Comparison of ENCODE assay signal across 10 cellular contexts in the genomic region with DNA sequence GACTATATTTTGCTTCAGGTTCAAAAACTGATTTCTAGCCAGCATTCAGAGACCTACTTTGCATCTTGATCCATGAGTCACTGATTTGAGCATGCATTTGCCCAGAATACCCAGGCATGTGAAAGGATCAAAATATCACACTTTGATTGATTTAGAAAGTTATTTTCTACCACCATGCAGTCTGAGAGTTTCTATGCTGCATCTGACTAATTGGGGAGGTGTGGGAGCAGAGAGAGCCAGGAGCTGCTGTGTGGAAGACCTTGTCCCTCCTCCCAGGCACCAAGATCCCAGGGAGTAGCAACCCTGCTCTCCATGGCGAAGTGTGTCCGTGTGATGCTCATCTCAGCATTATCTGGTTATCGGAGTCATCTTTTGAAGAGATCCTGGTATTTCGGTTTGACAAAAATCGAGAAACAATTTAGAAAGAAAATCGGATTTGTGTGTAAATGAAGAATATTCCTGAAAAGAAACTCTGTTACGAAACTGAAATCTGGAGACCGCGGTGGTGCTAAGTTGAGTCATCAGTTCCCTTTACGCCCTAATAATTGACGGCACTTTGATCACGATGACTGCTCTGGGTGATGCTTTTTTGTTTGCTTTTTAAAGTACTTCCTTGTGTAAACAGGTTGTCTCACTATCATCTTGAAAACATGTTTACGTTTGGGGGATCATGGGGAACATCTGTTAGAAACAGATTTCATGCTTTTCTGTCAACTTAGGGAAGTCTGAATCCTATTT.
A peak's percentile ranks its signal among the peaks of the same experiment; 100 is the strongest.
DNase-seq lines count a peak whose midpoint lies in the region; ATAC-seq, FAIRE-seq and TF ChIP-seq lines count a peak whose summit lies in the region.
"Had no signal": no experiment of that assay in that cellular context is flagged by ENCODE, and none has a peak within 500 bp of the region (broad histone marks: within the 10 kb centered on the region; RNA-seq: fewer than 3 reads in every experiment).

No MANE protein-coding gene starts in this region.

- H3K9ac ChIP-seq in neural progenitor cell: no peak overlapping the region

- no peaks in the 10 kb centered on the region for H4K20me1 ChIP-seq in neural progenitor cell (ENCODE audit: low read depth)

- H3K27me3 ChIP-seq in neural progenitor cell: no peaks in the 10 kb centered on the region
- no peaks in the 10 kb centered on the region for H3K27me3 ChIP-seq in heart left ventricle
- H3K27me3 ChIP-seq: right lobe of liver had no signal

- peaks cover 16% of the 10 kb centered on the region for H3K4me1 Mint-ChIP-seq in neural progenitor cell

- WGBS in heart left ventricle, 4 donors: 88 to 93% (median 92%) methylated on average over 13 of the region's 13 CpGs

- no peak for FAIRE-seq in urothelium cell line (lab: Jason Lieb, UNC)

- H3K27ac ChIP-seq in neural progenitor cell: no peak overlapping the region
- no peak overlapping the region for H3K27ac ChIP-seq in heart left ventricle
- H3K27ac ChIP-seq: HL-60, right lobe of liver had no signal

- no peak overlapping the region for H3K4me3 ChIP-seq in neural progenitor cell
- peak overlapping the region in 1 of 12 donors; percentile 16 for H3K4me3 ChIP-seq in heart left ventricle
- H3K4me3 ChIP-seq: right lobe of liver had no signal

- TF ChIP-seq POLR2A in heart left ventricle (IDR thresholded peaks at IDR 0.05): no peak

- no peaks in the 10 kb centered on the region for H3F3A ChIP-seq in neural progenitor cell (ENCODE audit: low read depth)

- H3K9me3 ChIP-seq in neural progenitor cell (ENCODE audit: low read depth) (no peaks in the 10 kb centered on the region), heart left ventricle (peaks cover 0 to 6% (median 0%) of the 10 kb centered on the region in 12 donors)
- H3K9me3 ChIP-seq: right lobe of liver had no signal

- no peaks in the 10 kb centered on the region for H3K9me3 Mint-ChIP-seq in activated naive CD4-positive, alpha-beta T cell treated with anti-CD3 and anti-CD28 coated beads, Interleukin-2, amount 50 U/mL, for 72 hours
- peaks cover 10% of the 10 kb centered on the region for H3K9me3 Mint-ChIP-seq in neural progenitor cell

- H3K4me1 ChIP-seq in neural progenitor cell (peaks cover 11% of the 10 kb centered on the region), heart left ventricle (peaks cover 0 to 52% (median 4%) of the 10 kb centered on the region in 12 donors)

- ATAC-seq in GM19452 (IDR thresholded peaks at IDR 0.05; ENCODE audit: unreplicated experiment): peak; percentile 71
- ATAC-seq in HG03439 (IDR thresholded peaks at IDR 0.05; ENCODE audit: unreplicated experiment): peak; percentile 58
- peak; percentile 76 to 80 for ATAC-seq in activated naive CD4-positive, alpha-beta T cell treated with anti-CD3 and anti-CD28 coated beads, Interleukin-2, amount 50 U/mL, for 72 hours
- ATAC-seq in heart left ventricle: no peak

- H2AFZ ChIP-seq in neural progenitor cell (replicated peaks): no peak overlapping the region

- peak overlapping the region; percentile 82 to 96 for H3K27ac Mint-ChIP-seq in activated naive CD4-positive, alpha-beta T cell treated with anti-CD3 and anti-CD28 coated beads, Interleukin-2, amount 50 U/mL, for 72 hours
- H3K27ac Mint-ChIP-seq in neural progenitor cell: no peak overlapping the region

- in situ Hi-C loops in KBM-7 (cut with MboI; ENCODE audit: low pct_unique_long_range_greater_than_20kb, low sequenced_read_pairs): no loop called here

- intact Hi-C loops in heart left ventricle (cut with DNase I): loop anchor here in 2 of 10 donors (10.0 kb wide), 2 partner anchors 192 to 292 kb away; a partner anchor contains a TSS

- TF ChIP-seq CTCF in neural progenitor cell (IDR thresholded peaks at IDR 0.05) (no peak), heart left ventricle (IDR thresholded peaks at IDR 0.05) (no peak)

- DNase-seq in DMS53 (lab: John Stamatoyannopoulos, UW) (peak; percentile 94), urothelium cell line (ENCODE audit: low spot score) (peak; percentile 20), neural progenitor cell (ENCODE audit: low spot score) (no peak), KBM-7 (no peak), heart left ventricle (no peak)
- peak in 1 of 2 donors; percentile 44 for DNase-seq in activated naive CD4-positive, alpha-beta T cell treated with anti-CD3 and anti-CD28 coated beads, Interleukin-2, amount 50 U/mL, for 72 hours (ENCODE audit: low spot score in 2 of 2)
- DNase-seq: right lobe of liver had no signal

- H3K4me3 Mint-ChIP-seq in neural progenitor cell: no peak overlapping the region

- H3K36me3 ChIP-seq in neural progenitor cell (no peaks in the 10 kb centered on the region), heart left ventricle (no peaks in the 10 kb centered on the region)
- H3K36me3 ChIP-seq: right lobe of liver had no signal

- no peaks in the 10 kb centered on the region for H3K27me3 Mint-ChIP-seq in neural progenitor cell (ENCODE audit: insufficient read depth, low read depth)

- peaks cover 13 to 17% of the 10 kb centered on the region in 2 donors for H3K36me3 Mint-ChIP-seq in activated naive CD4-positive, alpha-beta T cell treated with anti-CD3 and anti-CD28 coated beads, Interleukin-2, amount 50 U/mL, for 72 hours
- peaks cover 6% of the 10 kb centered on the region for H3K36me3 Mint-ChIP-seq in neural progenitor cell

- H3K4me2 ChIP-seq in neural progenitor cell: no peak overlapping the region

- no peaks in the 10 kb centered on the region for H3K79me2 ChIP-seq in neural progenitor cell (ENCODE audit: low read depth)

Comparison
In these comparisons a context has a peak if more than half of its experiments do, and no peak if none do; other contexts are left out.
1. DNase-seq: peak in DMS53 (single experiment) and urothelium cell line (single experiment); none in neural progenitor cell (single experiment), KBM-7 (single experiment) and heart left ventricle (0 of 5).
2. ATAC-seq: peak in GM19452 (single experiment), HG03439 (single experiment) and activated naive CD4-positive, alpha-beta T cell treated with anti-CD3 and anti-CD28 coated beads, Interleukin-2, amount 50 U/mL, for 72 hours (2 of 2); none in heart left ventricle (0 of 4).